ENCODE assay signal across 27 cellular contexts in the genomic region with DNA sequence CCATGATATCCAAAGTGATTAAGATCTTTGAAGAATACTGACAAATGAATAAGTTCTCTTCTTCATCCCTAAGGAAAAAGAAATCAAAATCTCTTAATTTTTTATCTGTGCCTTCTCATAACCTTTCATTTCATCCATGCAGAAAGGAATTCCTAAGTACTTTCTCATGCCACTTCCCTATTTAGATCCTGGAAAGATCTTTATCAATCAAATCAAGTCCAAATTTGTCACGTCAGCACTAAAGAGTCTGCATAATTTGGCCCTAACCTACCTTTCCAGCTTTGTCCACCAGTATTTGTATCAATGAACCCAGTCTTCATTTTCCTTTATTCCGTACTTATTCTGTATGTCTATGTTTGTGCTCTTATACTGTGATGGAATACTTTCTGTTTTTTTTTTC.
"Had no signal": no experiment of that assay in that cellular context is flagged by ENCODE, and none has a peak within 500 bp of the region (broad histone marks: within the 10 kb centered on the region; RNA-seq: fewer than 3 reads in every experiment).

No MANE protein-coding gene starts in this region.

- FAIRE-seq: TTC549 had no signal

- H3K27ac ChIP-seq: ascending aorta, cardiac muscle cell, coronary artery, heart right ventricle, lower lobe of right lung, neural progenitor cell, spleen, thoracic aorta, upper lobe of right lung, VCaP had no signal

- H3K4me2 ChIP-seq: neural progenitor cell had no signal

- H3K27me3 ChIP-seq: ascending aorta, cardiac muscle cell, esophagus muscularis mucosa, heart right ventricle, neural progenitor cell, spleen, upper lobe of right lung had no signal

- H3K4me3 ChIP-seq: ascending aorta, cardiac muscle cell, coronary artery, esophagus muscularis mucosa, heart right ventricle, lower lobe of right lung, neural progenitor cell, spleen, thoracic aorta, upper lobe of right lung had no signal

- H3K9me3 ChIP-seq: ascending aorta, esophagus muscularis mucosa, heart right ventricle, lower lobe of right lung, spleen, thoracic aorta, upper lobe of right lung had no signal

- DNase-seq: activated CD4-positive, alpha-beta memory T cell treated with anti-CD3 and anti-CD28 coated beads for 36 hours; activated CD4-positive, alpha-beta T cell treated with anti-CD3 and anti-CD28 coated beads for 48 hours; activated CD8-positive, alpha-beta memory T cell treated with anti-CD3 and anti-CD28 coated beads, Interleukin-2, amount 50 U/mL, for 4 hours; activated gamma-delta T cell; activated naive CD4-positive, alpha-beta T cell treated with anti-CD3 and anti-CD28 coated beads, Interleukin-2, amount 10 ng/mL, durations not matched to agents 7 days and 5 days; activated naive CD8-positive, alpha-beta T cell treated with anti-CD3 and anti-CD28 coated beads, Interleukin-2, amount 10 ng/mL, durations not matched to agents 7 days and 5 days; activated T-cell treated with anti-CD3 and anti-CD28 coated beads, Interleukin-2, amount 50 U/mL, for 1 hour; effector memory CD8-positive, alpha-beta T cell; foreskin melanocyte; heart right ventricle; kidney glomerular epithelial cell; lower lobe of right lung; natural killer cell; occipital lobe; right cardiac atrium; spleen; T-helper 9 cell; upper lobe of right lung had no signal

- H2AFZ ChIP-seq: neural progenitor cell had no signal

- H3K9ac ChIP-seq: neural progenitor cell had no signal

- H3K4me1 ChIP-seq: neural progenitor cell, upper lobe of right lung had no signal

- ATAC-seq: activated CD4-positive, CD25-positive, alpha-beta regulatory T cell treated with anti-CD3 and anti-CD28 coated beads, Interleukin-2, amount 50 U/mL, for 24 hours; effector memory CD8-positive, alpha-beta T cell; natural killer cell; right cardiac atrium had no signal
